In genomic region chr16:2063861-2064260, GRCh38 we compare ENCODE assay signal across 26 cellular contexts. TPM values are rescaled to one million over a fixed set of nuclear protein-coding genes. Genes with fewer than 3 reads are reported as not detected.
"Had no signal": no experiment of that assay in that cellular context is flagged by ENCODE, and none has a peak within 500 bp of the region (broad histone marks: within the 10 kb centered on the region; RNA-seq: fewer than 3 reads in every experiment).

No MANE protein-coding gene starts in this region.

- H3K4me3 ChIP-seq: ascending aorta, breast epithelium, SJSA1 had no signal

- H3K4me2 ChIP-seq: SK-N-SH had no signal

- H3K4me1 ChIP-seq: ascending aorta, breast epithelium, SJSA1 had no signal

- H3K9me3 ChIP-seq: ascending aorta, breast epithelium, SJSA1, SK-N-SH had no signal

- FAIRE-seq: TTC549 had no signal

- DNase-seq: activated CD4-positive, alpha-beta T cell treated with anti-CD3 and anti-CD28 coated beads for 36 hours; activated CD4-positive, alpha-beta T cell treated with anti-CD3 and anti-CD28 coated beads, Interleukin-2, amount 10 ng/mL, durations not matched to agents 7 days and 5 days; activated CD4-positive, alpha-beta T cell treated with anti-CD3 and anti-CD28 coated beads, Interleukin-2, amount 50 U/mL, for 48 hours; activated CD8-positive, alpha-beta T cell treated with anti-CD3 and anti-CD28 coated beads, Interleukin-2, amount 10 ng/mL, durations not matched to agents 7 days and 5 days; activated gamma-delta T cell; activated naive CD4-positive, alpha-beta T cell treated with Interleukin-2 at 50 U/mL for 16 hours; activated naive CD8-positive, alpha-beta T cell treated with anti-CD3 and anti-CD28 coated beads, Interleukin-2, amount 10 ng/mL, durations not matched to agents 7 days and 5 days; activated T-cell treated with anti-CD3 and anti-CD28 coated beads, Interleukin-2, amount 50 U/mL, for 24 hours; amygdala; Karpas-422; NCI-H1105; NCI-H1417 treated with DMSO at 0.1 percent for 48 hours; NCI-H187 treated with DMSO at 0.1 percent for 48 hours; NCI-H2081; NCI-H226; NCI-H446 treated with DMSO at 0.1 percent for 48 hours; NCI-H524; SHP77 treated with DMSO at 0.1 percent for 48 hours; SK-N-SH had no signal

- H3K36me3 ChIP-seq: breast epithelium had no signal

- H3K27ac ChIP-seq: ascending aorta, breast epithelium, SJSA1 had no signal

- H3K27me3 ChIP-seq: ascending aorta, breast epithelium, SJSA1 had no signal

- ATAC-seq: activated CD4-positive, alpha-beta T cell treated with anti-CD3 and anti-CD28 coated beads for 36 hours; activated CD4-positive, CD25-positive, alpha-beta regulatory T cell treated with anti-CD3 and anti-CD28 coated beads, Interleukin-2, amount 50 U/mL, for 24 hours; activated CD8-positive, alpha-beta T cell treated with anti-CD3 and anti-CD28 coated beads, Interleukin-2, amount 10 ng/mL, durations not matched to agents 7 days and 5 days; Panc1 had no signal

- H3K9ac ChIP-seq: SK-N-SH had no signal

RNA-seq across cellular contexts. Expression of gene NPW, which starts 44.3 kb away (rescaled TPM):
- total RNA-seq: ascending aorta, breast epithelium, cardiac septum, SJSA1 had no signal
